Comparison of ENCODE assay signal across 8 cellular contexts in the genomic region with DNA sequence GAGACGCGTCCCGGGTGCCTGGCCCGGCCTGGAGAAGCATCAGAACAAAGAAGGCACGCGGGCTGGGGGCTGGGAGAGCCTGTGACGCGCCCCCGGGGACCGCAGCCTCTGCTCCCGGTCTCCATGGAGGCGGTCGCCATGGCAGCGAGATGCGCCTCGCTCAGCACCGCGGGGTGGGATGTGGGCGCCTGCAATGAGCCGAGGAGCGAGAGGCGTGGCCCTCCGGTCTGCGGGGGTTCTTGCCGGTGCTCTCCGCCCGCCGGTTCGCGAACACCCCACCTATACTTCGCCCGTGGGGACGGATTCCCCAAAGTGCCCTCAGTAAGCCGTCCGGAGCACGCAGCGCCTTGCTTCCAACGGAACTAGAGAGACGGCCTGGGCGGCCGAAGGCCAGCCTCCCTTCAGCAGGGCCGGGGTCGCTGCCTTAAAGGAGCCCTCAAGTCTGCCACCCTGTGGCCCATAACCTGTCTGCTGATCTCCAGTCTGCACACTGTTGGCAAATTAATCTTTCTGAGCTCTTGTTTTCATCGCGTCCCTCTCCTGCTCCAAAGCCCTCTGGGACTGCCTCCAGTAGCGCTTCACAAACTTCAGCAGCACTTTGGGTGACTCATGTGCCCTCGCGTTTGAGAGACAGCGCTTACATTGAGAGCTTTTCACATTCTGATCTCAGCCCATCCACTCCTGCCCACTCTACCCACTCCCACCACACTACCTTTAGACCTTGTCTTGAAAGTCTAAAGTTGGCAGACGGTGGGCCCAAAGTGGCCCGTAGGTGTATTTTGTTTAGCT. TPM values are rescaled to one million over a fixed set of nuclear protein-coding genes. Genes with fewer than 3 reads are reported as not detected.
DNase-seq lines count a peak whose midpoint lies in the region; ATAC-seq and TF ChIP-seq lines count a peak whose summit lies in the region.

No MANE protein-coding gene starts in this region.

- intact Hi-C loops in left colon (cut with DNase I, micrococcal nuclease) = no loop called here

- H3K9me3 Mint-ChIP-seq in chondrocyte (ENCODE audit: low read depth) = no peaks in the 10 kb centered on the region

- no peaks in the 10 kb centered on the region for H3K36me3 Mint-ChIP-seq in chondrocyte (ENCODE audit: low read depth)

- H3K4me3 Mint-ChIP-seq in chondrocyte (ENCODE audit: unreplicated experiment) = peak overlapping the region; percentile 84

- H3K4me1 Mint-ChIP-seq in chondrocyte (ENCODE audit: low read depth) = peaks cover 19% of the 10 kb centered on the region

- ATAC-seq in GM18498 (IDR thresholded peaks at IDR 0.05; ENCODE audit: unreplicated experiment) = peak; percentile 39
- peak; percentile 28 for ATAC-seq in HG03064 (IDR thresholded peaks at IDR 0.05; ENCODE audit: low read depth, unreplicated experiment)
- ATAC-seq in left colon = peak; percentile 49

- H3K27ac ChIP-seq in 22Rv1 = peak overlapping the region; percentile 83

- peak overlapping the region; percentile 97 for H3K27ac Mint-ChIP-seq in chondrocyte (ENCODE audit: unreplicated experiment)

- TF ChIP-seq CTCF in 22Rv1 (IDR thresholded peaks at IDR 0.05) (peak; percentile 38; the same call in 1 of the 2 replicates), chondrocyte (IDR thresholded peaks at IDR 0.05) (peak; percentile 78)

- peak; percentile 61 to 74 for DNase-seq in NCI-H446 (lab: John Stamatoyannopoulos, UW)
- DNase-seq in activated CD4-positive, alpha-beta T cell treated with anti-CD3 and anti-CD28 coated beads for 1 hour = peak; percentile 71
- DNase-seq in chondrocyte (ENCODE audit: low spot score) = no peak
- peak; percentile 72 to 84 for DNase-seq in left colon
- peak; percentile 80 for DNase-seq in stimulated activated CD4-positive, alpha-beta T cell treated with anti-CD3 and anti-CD28 coated beads, Interleukin-1b, Interleukin-23, amount 100 ng/mL, for 48 hours

- H3K27me3 Mint-ChIP-seq in chondrocyte (ENCODE audit: low read depth) = no peaks in the 10 kb centered on the region

RNA-seq across cellular contexts. Expression of a gene that starts 1.0 kb away (rescaled TPM):
- 23.5 to 30.4 TPM (median 26.7 TPM) in 3 replicates for total RNA-seq in chondrocyte
- total RNA-seq in left colon = 10 to 100 TPM; 13.3 to 19.8 TPM

RNA-seq across cellular contexts. Expression of a gene that starts 12.7 kb away (rescaled TPM):
- total RNA-seq in chondrocyte (0.12 to 0.60 TPM in 2 of 3 replicates, not detected in the other), left colon (under 1 TPM in 1 of 2 donors, not detected in 1; 0.14 TPM)

RNA-seq across cellular contexts. Expression of a gene that starts 18.0 kb away (rescaled TPM):
- total RNA-seq in chondrocyte = 91.1 to 94.9 TPM (median 92.1 TPM) in 3 replicates
- total RNA-seq in left colon = 10 to 100 TPM; 80.5 to 82.2 TPM

RNA-seq across cellular contexts. Expression of a gene that starts 27.6 kb away (rescaled TPM):
- total RNA-seq in chondrocyte (48.7 to 60.1 TPM (median 57.8 TPM) in 3 replicates), left colon (10 to 100 TPM; 19.5 to 33.5 TPM)

RNA-seq across cellular contexts. Expression of a gene that starts 36.1 kb away (rescaled TPM):
- 0.10 to 0.26 TPM in 2 of 3 replicates, not detected in the other for total RNA-seq in chondrocyte
- 1 to 10 TPM; 2.3 to 2.5 TPM for total RNA-seq in left colon
